Comparison of ENCODE assay signal across 31 cellular contexts in the genomic region with DNA sequence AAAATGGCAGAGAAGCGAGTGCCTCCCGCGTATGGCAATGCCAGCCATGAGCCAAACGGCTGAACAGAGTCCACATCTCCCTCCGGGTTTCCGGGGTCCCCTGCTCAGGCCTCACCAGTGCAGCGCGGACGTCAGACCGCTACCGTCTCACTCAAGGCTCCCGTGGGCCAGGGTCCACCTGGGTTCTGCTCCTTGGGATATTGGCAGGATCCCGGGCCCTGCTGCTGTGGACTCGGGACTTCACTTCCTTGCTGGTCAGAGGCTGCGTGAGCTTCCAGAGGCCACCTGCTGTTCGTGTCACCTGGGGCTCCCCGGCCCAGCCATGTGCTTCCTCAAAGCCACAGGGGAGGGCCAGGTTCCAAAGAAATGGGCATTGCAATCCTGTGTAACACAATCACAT.
"Had no signal": no experiment of that assay in that cellular context is flagged by ENCODE, and none has a peak within 500 bp of the region (broad histone marks: within the 10 kb centered on the region; RNA-seq: fewer than 3 reads in every experiment).

No MANE protein-coding gene starts in this region.

- H3K9me3 ChIP-seq: ascending aorta, SJCRH30 had no signal

- H3K4me1 ChIP-seq: SJCRH30 had no signal

- ATAC-seq: activated T-cell treated with anti-CD3 and anti-CD28 coated beads, Interleukin-2, amount 50 U/mL, for 72 hours; activated T-helper 17 cell treated with anti-CD3 and anti-CD28 coated beads, Interleukin-2, amount 50 U/mL, for 72 hours; Panc1 had no signal

- DNase-seq: activated CD4-positive, alpha-beta memory T cell treated with anti-CD3 and anti-CD28 coated beads, Interleukin-2, amount 10 ng/mL, durations not matched to agents 7 days and 5 days; activated CD4-positive, alpha-beta T cell treated with anti-CD3 and anti-CD28 coated beads for 1 hour; activated CD4-positive, alpha-beta T cell treated with anti-CD3 and anti-CD28 coated beads for 48 hours; activated CD4-positive, CD25-positive, alpha-beta regulatory T cell; activated effector memory CD4-positive, alpha-beta T cell treated with anti-CD3 and anti-CD28 coated beads, Interleukin-2, amount 50 U/mL, for 16 hours; activated naive CD4-positive, alpha-beta T cell; activated naive CD4-positive, alpha-beta T cell treated with anti-CD3 and anti-CD28 coated beads, Interleukin-2, amount 50 U/mL, for 16 hours; activated naive CD8-positive, alpha-beta T cell treated with anti-CD3 and anti-CD28 coated beads for 36 hours; activated T-cell treated with anti-CD3 and anti-CD28 coated beads, Interleukin-2, amount 50 U/mL, for 1 hour; activated T-cell treated with anti-CD3 and anti-CD28 coated beads, Interleukin-2, amount 50 U/mL, for 72 hours; amniotic stem cell; MM.1S; MV-4-11; NCI-H1092; NCI-H1436 treated with DMSO at 0.1 percent for 48 hours; NCI-H187 treated with DMSO at 0.1 percent for 48 hours; NCI-H2081; NCI-H2171 treated with DMSO at 0.1 percent for 48 hours; NCI-H2227 treated with DMSO at 0.1 percent for 48 hours; NCI-H446 treated with DMSO at 0.1 percent for 48 hours; NCI-H524; NCI-H69; NCI-H82; SJCRH30; T1000; WERI-Rb-1 had no signal

- H3K27me3 ChIP-seq: ascending aorta, SJCRH30 had no signal

- H3K36me3 ChIP-seq: ascending aorta, cardiac muscle cell, SJCRH30, WERI-Rb-1 had no signal

- H3K4me3 ChIP-seq: ascending aorta, cardiac muscle cell, SJCRH30, SK-N-MC had no signal

- H3K27ac ChIP-seq: ascending aorta, cardiac muscle cell, SJCRH30, SK-N-MC, WERI-Rb-1 had no signal
